In the genomic region with DNA sequence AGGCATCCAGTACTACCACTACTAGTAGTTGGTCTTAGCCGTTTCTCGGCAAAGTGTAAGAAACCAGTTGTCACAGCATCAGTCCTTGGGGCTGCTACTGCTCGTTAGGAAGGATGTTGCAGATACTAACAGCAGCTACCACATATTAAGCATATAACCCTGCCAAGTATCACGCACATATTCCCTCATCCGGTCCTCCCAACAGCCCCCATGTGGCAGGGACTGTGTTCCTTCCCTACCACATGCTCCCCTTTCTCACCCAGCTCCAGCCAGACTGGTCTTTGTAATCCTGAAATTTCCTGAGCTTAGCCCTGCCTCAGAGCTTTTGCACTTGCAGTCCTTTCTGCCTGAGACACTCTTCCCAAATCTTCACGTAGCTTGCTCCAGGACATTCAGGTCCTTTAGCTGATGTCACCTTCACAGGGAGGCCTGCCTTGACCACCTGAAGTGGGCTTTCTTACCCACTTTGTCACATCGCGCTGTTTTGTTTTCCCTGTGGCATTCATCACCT, we compare ENCODE assay signal across 28 cellular contexts. TPM values are rescaled to one million over a fixed set of nuclear protein-coding genes. Genes with fewer than 3 reads are reported as not detected.
A peak's percentile ranks its signal among the peaks of the same experiment; 100 is the strongest.
DNase-seq lines count a peak whose midpoint lies in the region; ATAC-seq, FAIRE-seq and TF ChIP-seq lines count a peak whose summit lies in the region.
"Had no signal": no experiment of that assay in that cellular context is flagged by ENCODE, and none has a peak within 500 bp of the region (broad histone marks: within the 10 kb centered on the region; RNA-seq: fewer than 3 reads in every experiment).

No MANE protein-coding gene starts in this region.

- intact Hi-C loops in CD8-positive, alpha-beta T cell (cut with DNase I, micrococcal nuclease): no loop called here
- intact Hi-C loops in naive thymus-derived CD4-positive, alpha-beta T cell (cut with micrococcal nuclease): no loop called here

- H3K9me3 Mint-ChIP-seq in activated T-cell treated with anti-CD3 and anti-CD28 coated beads, Interleukin-2, amount 50 U/mL, for 72 hours: peaks cover 2 to 3% of the 10 kb centered on the region in 2 donors
- no peaks in the 10 kb centered on the region for H3K9me3 Mint-ChIP-seq in CD8-positive, alpha-beta T cell
- H3K9me3 Mint-ChIP-seq in WTC11: peaks cover 4% of the 10 kb centered on the region
- H3K9me3 Mint-ChIP-seq in naive thymus-derived CD4-positive, alpha-beta T cell: peaks cover 0 to 4% (median 0%) of the 10 kb centered on the region in 11 donors

- POLR2A ChIA-PET in CD8-positive, alpha-beta T cell (lab: Charles Lee): interaction anchor here (0.6 to 1.5 kb wide), 3 partner anchors 12 to 88 kb away, joined by 3 read pairs; no protein-coding TSS in a partner anchor
- POLR2A ChIA-PET in WTC11 (lab: Charles Lee): interaction anchor here (0.6 to 3.3 kb wide), 2 partner anchors 8 to 13 kb away, joined by 5 to 21 read pairs; partner anchors contain the start of genes ERP29 and TMEM116
- POLR2A ChIA-PET in naive thymus-derived CD4-positive, alpha-beta T cell (lab: Charles Lee): interaction anchor here (0.6 to 2.9 kb wide), 5 partner anchors 8 to 117 kb away, joined by 3 to 10 read pairs (median 4); partner anchors contain the start of genes ERP29 and TMEM116

- H3K9me3 ChIP-seq in CD8-positive, alpha-beta T cell (ENCODE audit: low read length): no peaks in the 10 kb centered on the region
- no peaks in the 10 kb centered on the region for H3K9me3 ChIP-seq in naive thymus-derived CD4-positive, alpha-beta T cell (ENCODE audit: control insufficient read depth in 2 of 3, low read length in 3 of 3)
- H3K9me3 ChIP-seq: BLaER1, esophagus muscularis mucosa, upper lobe of left lung had no signal

- DNase-seq in activated T-cell treated with anti-CD3 and anti-CD28 coated beads, Interleukin-2, amount 50 U/mL, for 72 hours: no peak
- DNase-seq in activated T-cell treated with anti-CD3 and anti-CD28 coated beads, Interleukin-2, amount 50 U/mL, for 48 hours: no peak
- DNase-seq in CD8-positive, alpha-beta T cell: no peak
- DNase-seq in WTC11 (ENCODE audit: low spot score) (no peak), H54 (ENCODE audit: insufficient read length, low spot score) (no peak), A172 (ENCODE audit: low spot score) (no peak)
- no peak for DNase-seq in naive thymus-derived CD4-positive, alpha-beta T cell
- DNase-seq in stimulated activated CD4-positive, alpha-beta T cell treated with anti-CD3 and anti-CD28 coated beads, Interleukin-1b, Interleukin-23, amount 100 ng/mL, for 48 hours: no peak
- DNase-seq: activated CD4-positive, alpha-beta T cell treated with anti-CD3 and anti-CD28 coated beads for 4 hours; activated CD8-positive, alpha-beta memory T cell treated with anti-CD3 and anti-CD28 coated beads, Interleukin-2, amount 50 U/mL, for 4 hours; aorta; caudate nucleus; cortex of kidney; foreskin keratinocyte; heart right ventricle; Kasumi-1; mammary epithelial cell; NCI-H146; NCI-H446 treated with DMSO at 0.1 percent for 48 hours; right cardiac atrium; spleen; stimulated activated CD4-positive, alpha-beta T cell treated with anti-CD3 and anti-CD28 coated beads, Interleukin-2, amount 100 ng/mL, for 48 hours; substantia nigra; upper lobe of left lung had no signal

- peak overlapping the region; percentile 8 for H3K27ac Mint-ChIP-seq in activated T-cell treated with anti-CD3 and anti-CD28 coated beads, Interleukin-2, amount 50 U/mL, for 72 hours
- H3K27ac Mint-ChIP-seq in CD8-positive, alpha-beta T cell: peak overlapping the region; percentile 72
- peak overlapping the region; percentile 83 for H3K27ac Mint-ChIP-seq in WTC11
- H3K27ac Mint-ChIP-seq in naive thymus-derived CD4-positive, alpha-beta T cell: peak overlapping the region in 5 of 9 donors; percentile 43 to 72 (median 72)

- H3K27me3 Mint-ChIP-seq in activated T-cell treated with anti-CD3 and anti-CD28 coated beads, Interleukin-2, amount 50 U/mL, for 72 hours (ENCODE audit: low read depth): no peaks in the 10 kb centered on the region
- no peaks in the 10 kb centered on the region for H3K27me3 Mint-ChIP-seq in CD8-positive, alpha-beta T cell (ENCODE audit: low read depth)
- H3K27me3 Mint-ChIP-seq in WTC11 (ENCODE audit: low read depth): no peaks in the 10 kb centered on the region
- no peaks in the 10 kb centered on the region for H3K27me3 Mint-ChIP-seq in naive thymus-derived CD4-positive, alpha-beta T cell

- CTCF ChIA-PET in CD8-positive, alpha-beta T cell (lab: Charles Lee): interaction anchor here (1.2 to 2.9 kb wide), 3 partner anchors 16 to 78 kb away, joined by 3 to 13 read pairs (median 4); no protein-coding TSS in a partner anchor
- CTCF ChIA-PET in WTC11 (lab: Charles Lee): interaction anchor here (0.9 to 1.7 kb wide), 2 partner anchors 8 to 171 kb away, joined by 3 read pairs; partner anchors contain the start of genes ERP29 and TMEM116
- CTCF ChIA-PET in naive thymus-derived CD4-positive, alpha-beta T cell (lab: Charles Lee): interaction anchor here (0.6 to 1.1 kb wide), 2 partner anchors 150 to 261 kb away, joined by 3 read pairs; no protein-coding TSS in a partner anchor

- peaks cover 57% of the 10 kb centered on the region for H3K4me1 Mint-ChIP-seq in activated T-cell treated with anti-CD3 and anti-CD28 coated beads, Interleukin-2, amount 50 U/mL, for 72 hours (ENCODE audit: low read depth)
- H3K4me1 Mint-ChIP-seq in CD8-positive, alpha-beta T cell (ENCODE audit: low read depth): peaks cover 54% of the 10 kb centered on the region
- H3K4me1 Mint-ChIP-seq in WTC11: peaks cover 8% of the 10 kb centered on the region
- peaks cover 28 to 76% (median 58%) of the 10 kb centered on the region in 7 donors for H3K4me1 Mint-ChIP-seq in naive thymus-derived CD4-positive, alpha-beta T cell

- TF ChIP-seq CTCF in CD8-positive, alpha-beta T cell (IDR thresholded peaks at IDR 0.05): no peak
- no peak for TF ChIP-seq CTCF in WTC11 (IDR thresholded peaks at IDR 0.05)

- no peaks in the 10 kb centered on the region for H3K27me3 ChIP-seq in CD8-positive, alpha-beta T cell (ENCODE audit: insufficient read depth, low read length)
- H3K27me3 ChIP-seq in naive thymus-derived CD4-positive, alpha-beta T cell (ENCODE audit: control insufficient read depth in 2 of 2, insufficient read depth in 2 of 2, low read length in 2 of 2): no peaks in the 10 kb centered on the region
- H3K27me3 ChIP-seq: BLaER1, esophagus muscularis mucosa, foreskin keratinocyte, heart right ventricle, spleen, upper lobe of left lung had no signal

- FAIRE-seq in H54 (lab: Jason Lieb, UNC): no peak

- H3K36me3 Mint-ChIP-seq in activated T-cell treated with anti-CD3 and anti-CD28 coated beads, Interleukin-2, amount 50 U/mL, for 72 hours (ENCODE audit: insufficient read depth in 2 of 2): peaks cover 6 to 29% of the 10 kb centered on the region in 2 donors
- H3K36me3 Mint-ChIP-seq in CD8-positive, alpha-beta T cell: peaks cover 79% of the 10 kb centered on the region
- H3K36me3 Mint-ChIP-seq in WTC11: peaks cover 32% of the 10 kb centered on the region
- H3K36me3 Mint-ChIP-seq in naive thymus-derived CD4-positive, alpha-beta T cell: peaks cover 8 to 30% (median 26%) of the 10 kb centered on the region in 5 donors

- peaks cover 21% of the 10 kb centered on the region for H3K4me1 ChIP-seq in CD8-positive, alpha-beta T cell (ENCODE audit: insufficient read depth, low read length)
- peaks cover 0 to 32% of the 10 kb centered on the region in 2 donors for H3K4me1 ChIP-seq in naive thymus-derived CD4-positive, alpha-beta T cell (ENCODE audit: control insufficient read depth in 2 of 2, insufficient read depth in 2 of 2, low read length in 2 of 2)

- TF ChIP-seq POLR2A in H54 (IDR thresholded peaks at IDR 0.05; ENCODE audit: low read depth, low read length): no peak

- no peak overlapping the region for H3K4me3 ChIP-seq in CD8-positive, alpha-beta T cell (ENCODE audit: low read depth, low read length)
- H3K4me3 ChIP-seq in naive thymus-derived CD4-positive, alpha-beta T cell (ENCODE audit: low read length): no peak overlapping the region
- H3K4me3 ChIP-seq: BLaER1, esophagus muscularis mucosa, heart right ventricle, spleen, upper lobe of left lung had no signal

- ATAC-seq in activated T-cell treated with anti-CD3 and anti-CD28 coated beads, Interleukin-2, amount 50 U/mL, for 72 hours (replicated peaks in 1 of 2): peak in 1 of 2 donors; percentile 28
- ATAC-seq in CD8-positive, alpha-beta T cell: no peak
- no peak for ATAC-seq in WTC11
- no peak for ATAC-seq in naive thymus-derived CD4-positive, alpha-beta T cell
- ATAC-seq: foreskin keratinocyte, heart right ventricle, right cardiac atrium had no signal

- H3K27ac ChIP-seq in CD8-positive, alpha-beta T cell (ENCODE audit: low read depth, low read length): no peak overlapping the region
- H3K27ac ChIP-seq in naive thymus-derived CD4-positive, alpha-beta T cell (ENCODE audit: low read depth, low read length): no peak overlapping the region
- H3K27ac ChIP-seq: BLaER1, esophagus muscularis mucosa, foreskin keratinocyte, heart right ventricle, HL-60, RWPE1, upper lobe of left lung had no signal

- no peak overlapping the region for H3K4me3 Mint-ChIP-seq in activated T-cell treated with anti-CD3 and anti-CD28 coated beads, Interleukin-2, amount 50 U/mL, for 72 hours
- no peak overlapping the region for H3K4me3 Mint-ChIP-seq in CD8-positive, alpha-beta T cell
- H3K4me3 Mint-ChIP-seq in WTC11: no peak overlapping the region
- H3K4me3 Mint-ChIP-seq in naive thymus-derived CD4-positive, alpha-beta T cell: peak overlapping the region in 1 of 10 donors; percentile 18

- H3K36me3 ChIP-seq in CD8-positive, alpha-beta T cell (ENCODE audit: insufficient read depth, low read length): peaks cover 35% of the 10 kb centered on the region
- peaks cover 2 to 55% (median 15%) of the 10 kb centered on the region in 3 experiments for H3K36me3 ChIP-seq in naive thymus-derived CD4-positive, alpha-beta T cell (ENCODE audit: control insufficient read depth in 2 of 3, insufficient read depth in 3 of 3, low read length in 3 of 3)

TF ChIP-seq in WTC11, 78 proteins besides CTCF, POLR2A, EP300 and RAD21 (continues in another document):
- no peak for TF ChIP-seq GRHL2 (CRISPR knock-in tag; IDR thresholded peaks at IDR 0.05; ENCODE audit: insufficient replicate concordance, severe bottlenecking)

RNA-seq across cellular contexts. Expression of gene ERP29, which starts 7.8 kb away (rescaled TPM):
- 100 to 1,000 TPM; 145 to 154 TPM for total RNA-seq in activated T-cell treated with anti-CD3 and anti-CD28 coated beads, Interleukin-2, amount 50 U/mL, for 72 hours
- 100 to 1,000 TPM; 102 to 111 TPM for total RNA-seq in CD8-positive, alpha-beta T cell
- 162 to 171 TPM (median 168 TPM) in 3 replicates for total RNA-seq in WTC11 (2021)
- total RNA-seq in naive thymus-derived CD4-positive, alpha-beta T cell: 100 to 1,000 TPM; 115 to 184 (median 127) TPM
- 100 to 1,000 TPM; 219 to 253 TPM for polyA plus RNA-seq in naive thymus-derived CD4-positive, alpha-beta T cell
- 80.8 and 82.6 TPM in 2 replicates for total RNA-seq in A172 (2014; rRNA removed; shearing (Covaris generic))

RNA-seq across cellular contexts. Expression of gene TMEM116, which starts 8.0 kb away (rescaled TPM):
- 10 to 100 TPM; 19.4 to 21.0 TPM for total RNA-seq in activated T-cell treated with anti-CD3 and anti-CD28 coated beads, Interleukin-2, amount 50 U/mL, for 72 hours
- 10 to 100 TPM in 1 of 2 experiments, 1 to 10 TPM in 1; 9.4 to 11.2 TPM for total RNA-seq in CD8-positive, alpha-beta T cell
- total RNA-seq in WTC11 (2021): 7.8 to 10.5 TPM (median 9.4 TPM) in 3 replicates
- total RNA-seq in naive thymus-derived CD4-positive, alpha-beta T cell: 10 to 100 TPM; 12.6 to 29.3 (median 23.0) TPM
- polyA plus RNA-seq in naive thymus-derived CD4-positive, alpha-beta T cell: 10 to 100 TPM in 1 of 2 donors, 1 to 10 TPM in 1; 8.7 to 13.3 TPM
- 22.1 and 24.4 TPM in 2 replicates for total RNA-seq in A172 (2014; rRNA removed; shearing (Covaris generic))

Comparison
In these comparisons a context has a peak if more than half of its experiments do, and no peak if none do; other contexts are left out.
1. H3K27ac Mint-ChIP-seq: peak in every context shown above with its lines; median percentile 83 in WTC11; 72 in CD8-positive, alpha-beta T cell; 72 in naive thymus-derived CD4-positive, alpha-beta T cell; 8 in activated T-cell treated with anti-CD3 and anti-CD28 coated beads, Interleukin-2, amount 50 U/mL, for 72 hours.